ENCODE assay signal across 12 cellular contexts in genomic region chr12:57147641-57147944, GRCh38. TPM values are rescaled to one million over a fixed set of nuclear protein-coding genes. Genes with fewer than 3 reads are reported as not detected.
A peak's percentile ranks its signal among the peaks of the same experiment; 100 is the strongest.
DNase-seq lines count a peak whose midpoint lies in the region; ATAC-seq and TF ChIP-seq lines count a peak whose summit lies in the region.
"Had no signal": no experiment of that assay in that cellular context is flagged by ENCODE, and none has a peak within 500 bp of the region (broad histone marks: within the 10 kb centered on the region; RNA-seq: fewer than 3 reads in every experiment).

No MANE protein-coding gene starts in this region.

- peak overlapping the region; percentile 39 to 71 for H3K4ac ChIP-seq in mesenchymal stem cell (ENCODE audit: low read depth in 1 of 2, low read length in 2 of 2)

- CTCF ChIA-PET in activated naive CD4-positive, alpha-beta T cell treated with anti-CD3 and anti-CD28 coated beads for 36 hours (lab: Charles Lee) = interaction anchor here (0.6 to 1.4 kb wide), 2 partner anchors 26 to 36 kb away, joined by 3 to 7 read pairs; no protein-coding TSS in a partner anchor

- H2AK5ac ChIP-seq in mesenchymal stem cell (ENCODE audit: low read length, severe bottlenecking) = peak overlapping the region; percentile 46

- H3K9me3 Mint-ChIP-seq in dendritic cell treated with granulocyte-macrophage colony-stimulating factor and Interleukin-4, amounts not matched to agents 40 ng/mL and 50 ng/mL, for 4 days = no peaks in the 10 kb centered on the region
- no peaks in the 10 kb centered on the region for H3K9me3 Mint-ChIP-seq in activated naive CD4-positive, alpha-beta T cell treated with anti-CD3 and anti-CD28 coated beads for 36 hours

- 37% methylated on average over 4 of the region's 4 CpGs for WGBS in mesenchymal stem cell

- no peak overlapping the region for H3K23ac ChIP-seq in mesenchymal stem cell (ENCODE audit: low read length in 2 of 2)

- H3K4me1 ChIP-seq in mesenchymal stem cell (ENCODE audit: control insufficient read depth, insufficient read depth, low read depth, low read length) (peaks cover 56% of the 10 kb centered on the region), thoracic aorta (ENCODE audit: control insufficient read depth in 1 of 2, low read depth in 2 of 2) (peaks cover 72 to 82% of the 10 kb centered on the region in 2 donors)

- no peak for TF ChIP-seq CTCF in thoracic aorta (IDR thresholded peaks at IDR 0.05)

- peak overlapping the region in 1 of 2 experiments; percentile 10 for H2BK12ac ChIP-seq in mesenchymal stem cell (ENCODE audit: low read length in 2 of 2)

- H4K8ac ChIP-seq in mesenchymal stem cell (ENCODE audit: low read length) = peak overlapping the region; percentile 16

- peaks cover 40% of the 10 kb centered on the region for H3K79me1 ChIP-seq in mesenchymal stem cell (replicated peaks; ENCODE audit: low read length, poor library complexity, severe bottlenecking)

- H3K27me3 ChIP-seq in mesenchymal stem cell (ENCODE audit: control insufficient read depth in 1 of 2, insufficient read depth in 1 of 2, low read length in 2 of 2) (no peaks in the 10 kb centered on the region), thoracic aorta (replicated peaks; ENCODE audit: insufficient read depth) (no peaks in the 10 kb centered on the region)

- peak overlapping the region; percentile 62 for H2BK120ac ChIP-seq in mesenchymal stem cell (ENCODE audit: low read depth, low read length)

- peak overlapping the region; percentile 49 to 79 for H3K18ac ChIP-seq in mesenchymal stem cell (ENCODE audit: low read depth in 1 of 2, low read length in 2 of 2)

- H3K9me3 ChIP-seq in mesenchymal stem cell (ENCODE audit: control insufficient read depth, low read length) (no peaks in the 10 kb centered on the region), thoracic aorta (no peaks in the 10 kb centered on the region)

- peak overlapping the region; percentile 74 for H2BK15ac ChIP-seq in mesenchymal stem cell (ENCODE audit: low read depth, poor library complexity, severe bottlenecking)

- H3K36me3 Mint-ChIP-seq in dendritic cell treated with granulocyte-macrophage colony-stimulating factor and Interleukin-4, amounts not matched to agents 40 ng/mL and 50 ng/mL, for 4 days (ENCODE audit: low read depth) = peaks cover 85% of the 10 kb centered on the region
- no peaks in the 10 kb centered on the region for H3K36me3 Mint-ChIP-seq in activated naive CD4-positive, alpha-beta T cell treated with anti-CD3 and anti-CD28 coated beads for 36 hours (ENCODE audit: low read depth)

- peak overlapping the region in 1 of 2 experiments; percentile 28 for H3K4me3 ChIP-seq in mesenchymal stem cell (ENCODE audit: insufficient read depth in 1 of 2, low read depth in 1 of 2, low read length in 2 of 2)
- H3K4me3 ChIP-seq in thoracic aorta = peak overlapping the region; percentile 17

- no peak overlapping the region for H3K4me2 ChIP-seq in mesenchymal stem cell (ENCODE audit: low read length, poor library complexity, severe bottlenecking)
- H3K4me2 ChIP-seq: KMS-11 had no signal

- H3K27ac Mint-ChIP-seq in dendritic cell treated with granulocyte-macrophage colony-stimulating factor and Interleukin-4, amounts not matched to agents 40 ng/mL and 50 ng/mL, for 4 days = peak overlapping the region; percentile 60
- H3K27ac Mint-ChIP-seq in activated naive CD4-positive, alpha-beta T cell treated with anti-CD3 and anti-CD28 coated beads for 36 hours = no peak overlapping the region

- H3K4me1 Mint-ChIP-seq in dendritic cell treated with granulocyte-macrophage colony-stimulating factor and Interleukin-4, amounts not matched to agents 40 ng/mL and 50 ng/mL, for 4 days (ENCODE audit: low read depth) = peaks cover 94% of the 10 kb centered on the region
- H3K4me1 Mint-ChIP-seq in activated naive CD4-positive, alpha-beta T cell treated with anti-CD3 and anti-CD28 coated beads for 36 hours (ENCODE audit: low read depth) = peaks cover 6% of the 10 kb centered on the region

- H3K27ac ChIP-seq in mesenchymal stem cell (ENCODE audit: low read length, poor library complexity, severe bottlenecking) (peak overlapping the region; percentile 39), thoracic aorta (peak overlapping the region; percentile 96 to 97)
- H3K27ac ChIP-seq: KMS-11 had no signal

- intact Hi-C loops in dendritic cell treated with granulocyte-macrophage colony-stimulating factor and Interleukin-4, amounts not matched to agents 40 ng/mL and 50 ng/mL, for 4 days (cut with micrococcal nuclease) = no loop called here
- intact Hi-C loops in activated naive CD4-positive, alpha-beta T cell treated with anti-CD3 and anti-CD28 coated beads for 36 hours (cut with micrococcal nuclease) = no loop called here

- H4K91ac ChIP-seq in mesenchymal stem cell (ENCODE audit: low read length) = peak overlapping the region; percentile 74

- H2AFZ ChIP-seq in mesenchymal stem cell (ENCODE audit: low read depth, low read length) = no peak overlapping the region

- H3K36me3 ChIP-seq in mesenchymal stem cell (ENCODE audit: control insufficient read depth in 1 of 2, insufficient read depth in 2 of 2, low read depth in 1 of 2, low read length in 2 of 2) = peaks cover 62 to 79% of the 10 kb centered on the region in 2 experiments
- H3K36me3 ChIP-seq in thoracic aorta = peaks cover 28% of the 10 kb centered on the region

- H3K9ac ChIP-seq in mesenchymal stem cell (ENCODE audit: low read length) = peak overlapping the region; percentile 83
- H3K9ac ChIP-seq: KMS-11 had no signal

- H2BK5ac ChIP-seq in mesenchymal stem cell (ENCODE audit: low read depth, low read length, poor library complexity, severe bottlenecking) = no peak overlapping the region

- peak overlapping the region in 1 of 2 experiments; percentile 45 for H3K14ac ChIP-seq in mesenchymal stem cell (ENCODE audit: low read length in 2 of 2)

- no peaks in the 10 kb centered on the region for H3K27me3 Mint-ChIP-seq in dendritic cell treated with granulocyte-macrophage colony-stimulating factor and Interleukin-4, amounts not matched to agents 40 ng/mL and 50 ng/mL, for 4 days
- H3K27me3 Mint-ChIP-seq in activated naive CD4-positive, alpha-beta T cell treated with anti-CD3 and anti-CD28 coated beads for 36 hours (ENCODE audit: low read depth) = no peaks in the 10 kb centered on the region

- DNase-seq in LHCN-M2 (ENCODE audit: low read depth) = peak; percentile 69
- DNase-seq in mesenchymal stem cell = peak; percentile 68
- DNase-seq in thoracic aorta (ENCODE audit: low spot score) = no peak
- no peak for DNase-seq in occipital lobe (lab: John Stamatoyannopoulos, UW)
- DNase-seq in globus pallidus (ENCODE audit: low spot score) = no peak
- DNase-seq in activated naive CD4-positive, alpha-beta T cell treated with anti-CD3 and anti-CD28 coated beads for 36 hours = no peak
- DNase-seq in activated CD4-positive, alpha-beta T cell treated with anti-CD3 and anti-CD28 coated beads for 48 hours = no peak
- DNase-seq: NCI-H748 treated with DMSO at 0.1 percent for 48 hours, T-helper 9 cell had no signal

- no peak overlapping the region for H3K4me3 Mint-ChIP-seq in dendritic cell treated with granulocyte-macrophage colony-stimulating factor and Interleukin-4, amounts not matched to agents 40 ng/mL and 50 ng/mL, for 4 days
- no peak overlapping the region for H3K4me3 Mint-ChIP-seq in activated naive CD4-positive, alpha-beta T cell treated with anti-CD3 and anti-CD28 coated beads for 36 hours

- no peak for ATAC-seq in thoracic aorta (ENCODE audit: insufficient number of reproducible peaks, low FRiP score, low read depth)
- ATAC-seq: esophagus mucosa had no signal

RNA-seq across cellular contexts. Expression of gene LRP1-AS, which starts 0.2 kb away (rescaled TPM):
- not detected in 2 replicates for total RNA-seq in LHCN-M2 (2014; rRNA removed)
- not detected for polyA plus RNA-seq in LHCN-M2 (2012)
- not detected for polyA plus RNA-seq in mesenchymal stem cell (2013, experiment 1 of 2)
- polyA plus RNA-seq in mesenchymal stem cell (2013, experiment 2 of 2) = not detected
- not detected for total RNA-seq in thoracic aorta
- not detected for total RNA-seq in occipital lobe
- total RNA-seq in activated naive CD4-positive, alpha-beta T cell treated with anti-CD3 and anti-CD28 coated beads for 36 hours = not detected
- total RNA-seq: esophagus mucosa had no signal

RNA-seq across cellular contexts. Expression of gene LRP1, which starts 19.3 kb away (rescaled TPM):
- 89.0 and 99.6 TPM in 2 replicates for total RNA-seq in LHCN-M2 (2014; rRNA removed)
- 191 TPM for polyA plus RNA-seq in LHCN-M2 (2012)
- 68.9 TPM for polyA plus RNA-seq in mesenchymal stem cell (2013, experiment 1 of 2)
- polyA plus RNA-seq in mesenchymal stem cell (2013, experiment 2 of 2) = 57.9 TPM
- total RNA-seq in thoracic aorta = 100 to 1,000 TPM; 663 to 755 TPM
- total RNA-seq in occipital lobe = 65.4 TPM
- total RNA-seq in activated naive CD4-positive, alpha-beta T cell treated with anti-CD3 and anti-CD28 coated beads for 36 hours = 1 to 10 TPM; 1.0 to 1.5 TPM

RNA-seq across cellular contexts. Expression of gene STAT6, which starts 36.4 kb away (rescaled TPM):
- total RNA-seq in LHCN-M2 (2014; rRNA removed) (82.6 and 89.3 TPM in 2 replicates), thoracic aorta (100 to 1,000 TPM; 133 to 185 TPM), occipital lobe (4.7 TPM)
- polyA plus RNA-seq in LHCN-M2 (2012) = 67.0 TPM
- polyA plus RNA-seq in mesenchymal stem cell (2013, experiment 1 of 2) = 87.5 TPM
- 89.4 TPM for polyA plus RNA-seq in mesenchymal stem cell (2013, experiment 2 of 2)
- 100 to 1,000 TPM; 188 to 193 TPM for total RNA-seq in activated naive CD4-positive, alpha-beta T cell treated with anti-CD3 and anti-CD28 coated beads for 36 hours

RNA-seq across cellular contexts. Expression of gene NAB2, which starts 58.7 kb away (rescaled TPM):
- total RNA-seq in LHCN-M2 (2014; rRNA removed) = 53.8 and 55.9 TPM in 2 replicates
- polyA plus RNA-seq in LHCN-M2 (2012) = 42.8 TPM
- polyA plus RNA-seq in mesenchymal stem cell (2013, experiment 1 of 2) = 28.9 TPM
- 27.0 TPM for polyA plus RNA-seq in mesenchymal stem cell (2013, experiment 2 of 2)
- total RNA-seq in thoracic aorta = 10 to 100 TPM; 30.5 to 39.3 TPM
- 33.2 TPM for total RNA-seq in occipital lobe
- 10 to 100 TPM; 18.4 to 19.1 TPM for total RNA-seq in activated naive CD4-positive, alpha-beta T cell treated with anti-CD3 and anti-CD28 coated beads for 36 hours

Comparison
In these comparisons a context has a peak if more than half of its experiments do, and no peak if none do; other contexts are left out.
1. DNase-seq: peak in LHCN-M2 (single experiment) and mesenchymal stem cell (single experiment); none in thoracic aorta (single experiment), occipital lobe (single experiment), globus pallidus (single experiment), activated naive CD4-positive, alpha-beta T cell treated with anti-CD3 and anti-CD28 coated beads for 36 hours (single experiment) and activated CD4-positive, alpha-beta T cell treated with anti-CD3 and anti-CD28 coated beads for 48 hours (single experiment).
2. RNA of gene LRP1, which starts 19.3 kb away (total RNA-seq): 663 to 755 TPM in thoracic aorta, 89.0 to 99.6 TPM in LHCN-M2 and 65.4 TPM in occipital lobe (single experiment); 1.0 to 1.5 TPM in activated naive CD4-positive, alpha-beta T cell treated with anti-CD3 and anti-CD28 coated beads for 36 hours; every median in the first group is over 10 times any median in the second.
3. RNA of gene STAT6, which starts 36.4 kb away (total RNA-seq): 188 to 193 TPM in activated naive CD4-positive, alpha-beta T cell treated with anti-CD3 and anti-CD28 coated beads for 36 hours, 133 to 185 TPM in thoracic aorta and 82.6 to 89.3 TPM in LHCN-M2; 4.7 TPM in occipital lobe (single experiment); every median in the first group is over 10 times any median in the second.